In the genomic region with DNA sequence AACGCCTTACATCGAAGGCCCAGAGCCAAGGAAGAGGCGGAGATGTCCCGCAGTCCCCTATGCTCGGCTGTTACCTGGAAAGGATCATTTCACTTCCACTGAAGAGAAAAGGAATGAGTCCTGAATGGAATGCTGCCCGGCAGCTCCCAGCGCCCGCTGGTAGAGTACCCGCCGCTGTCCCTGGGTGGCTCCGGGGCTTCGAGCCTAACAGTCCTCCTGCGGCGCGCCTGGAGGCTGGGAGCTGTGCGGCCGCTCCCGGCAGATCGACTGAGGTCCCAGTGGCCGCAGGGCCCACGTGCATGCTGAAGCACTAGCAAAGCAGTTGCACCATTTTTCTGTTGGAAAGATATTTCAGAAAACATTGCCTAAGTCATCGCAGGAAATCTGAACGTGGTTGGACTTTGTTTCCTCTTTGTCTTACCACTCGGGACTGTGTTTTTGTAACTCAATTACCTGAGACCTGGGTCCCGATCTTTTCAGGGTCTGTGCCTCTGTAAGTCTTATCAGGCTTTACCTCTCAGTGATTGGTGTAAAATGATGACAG, we compare ENCODE assay signal across 8 cellular contexts. TPM values are rescaled to one million over a fixed set of nuclear protein-coding genes. Genes with fewer than 3 reads are reported as not detected.
DNase-seq lines count a peak whose midpoint lies in the region; ATAC-seq and TF ChIP-seq lines count a peak whose summit lies in the region.

No MANE protein-coding gene starts in this region.

- peak overlapping the region; percentile 7 for H3K4me3 Mint-ChIP-seq in activated CD4-positive, alpha-beta memory T cell treated with anti-CD3 and anti-CD28 coated beads for 36 hours
- peak overlapping the region; percentile 54 for H3K4me3 Mint-ChIP-seq in glutamatergic neuron (ENCODE audit: unreplicated experiment)

- intact Hi-C loops in activated CD4-positive, alpha-beta memory T cell treated with anti-CD3 and anti-CD28 coated beads for 36 hours (cut with micrococcal nuclease) = loop anchor here (5.0 to 10.0 kb wide), 3 partner anchors 532 to 774 kb away; a partner anchor contains a TSS

- TF ChIP-seq CTCF in glutamatergic neuron (IDR thresholded peaks at IDR 0.05; ENCODE audit: partially characterized antibody, unreplicated experiment) = no peak

- POLR2A ChIA-PET in activated CD4-positive, alpha-beta memory T cell treated with anti-CD3 and anti-CD28 coated beads for 36 hours (lab: Charles Lee) = no interaction called here

- H3K4me3 ChIP-seq in HUES64 (ENCODE audit: low read length) = peak overlapping the region; percentile 85

- H3K9me3 ChIP-seq in HUES64 (ENCODE audit: insufficient read depth, low read depth, low read length) = no peaks in the 10 kb centered on the region

- H3K36me3 Mint-ChIP-seq in activated CD4-positive, alpha-beta memory T cell treated with anti-CD3 and anti-CD28 coated beads for 36 hours = peaks cover 4% of the 10 kb centered on the region
- no peaks in the 10 kb centered on the region for H3K36me3 Mint-ChIP-seq in glutamatergic neuron (ENCODE audit: unreplicated experiment)

- H3K9me3 Mint-ChIP-seq in activated CD4-positive, alpha-beta memory T cell treated with anti-CD3 and anti-CD28 coated beads for 36 hours = no peaks in the 10 kb centered on the region
- peaks cover 14% of the 10 kb centered on the region for H3K9me3 Mint-ChIP-seq in glutamatergic neuron (ENCODE audit: unreplicated experiment)

- H3K27me3 Mint-ChIP-seq in activated CD4-positive, alpha-beta memory T cell treated with anti-CD3 and anti-CD28 coated beads for 36 hours = peaks cover 30% of the 10 kb centered on the region
- peaks cover 15% of the 10 kb centered on the region for H3K27me3 Mint-ChIP-seq in glutamatergic neuron (ENCODE audit: unreplicated experiment)

- DNase-seq in C1 segment of cervical spinal cord (lab: John Stamatoyannopoulos, UW) (peak in 9 of 14 donors; percentile 26 to 67 (median 37)), glutamatergic neuron (peak; percentile 73), nucleus accumbens (lab: John Stamatoyannopoulos, UW) (peak in 44 of 56 donors; percentile 14 to 67 (median 36))
- DNase-seq in activated CD4-positive, alpha-beta memory T cell treated with anti-CD3 and anti-CD28 coated beads for 36 hours = no peak

- no peak overlapping the region for H3K27ac Mint-ChIP-seq in activated CD4-positive, alpha-beta memory T cell treated with anti-CD3 and anti-CD28 coated beads for 36 hours
- H3K27ac Mint-ChIP-seq in glutamatergic neuron (ENCODE audit: unreplicated experiment) = no peak overlapping the region

- WGBS in HUES64 = 9% methylated on average over 25 of the region's 25 CpGs

- H3K27me3 ChIP-seq in HUES64 (ENCODE audit: insufficient read depth, low read length) = peaks cover 63% of the 10 kb centered on the region

- no peaks in the 10 kb centered on the region for H3K36me3 ChIP-seq in HUES64 (ENCODE audit: insufficient read depth, low read length)

- ATAC-seq in HG03442 (IDR thresholded peaks at IDR 0.05; ENCODE audit: unreplicated experiment) (no peak), GM21447 (IDR thresholded peaks at IDR 0.05; ENCODE audit: unreplicated experiment) (no peak)
- no peak for ATAC-seq in activated CD4-positive, CD25-positive, alpha-beta regulatory T cell treated with anti-CD3 and anti-CD28 coated beads, Interleukin-2, amount 50 U/mL, for 24 hours

- CTCF ChIA-PET in activated CD4-positive, alpha-beta memory T cell treated with anti-CD3 and anti-CD28 coated beads for 36 hours (lab: Charles Lee) = interaction anchor here (4.6 to 5.1 kb wide), 2 partner anchors 14 to 381 kb away, joined by 30 to 104 read pairs; a partner anchor contains a TSS

- H3K4me1 ChIP-seq in HUES64 (ENCODE audit: insufficient read depth, low read length) = peaks cover 27% of the 10 kb centered on the region

- 0 out of 2 replicates have a peak overlapping the region, but pooled peaks have one; percentile 10 for H3K9ac ChIP-seq in HUES64 (ENCODE audit: low read depth, low read length)

- no peak overlapping the region for H3K27ac ChIP-seq in HUES64 (ENCODE audit: low read depth, low read length)

- H3K4me1 Mint-ChIP-seq in activated CD4-positive, alpha-beta memory T cell treated with anti-CD3 and anti-CD28 coated beads for 36 hours (ENCODE audit: low read depth) = peaks cover 49% of the 10 kb centered on the region
- peaks cover 26% of the 10 kb centered on the region for H3K4me1 Mint-ChIP-seq in glutamatergic neuron (ENCODE audit: low read depth, unreplicated experiment)

RNA-seq across cellular contexts. Expression of a gene that starts 1.0 kb away (rescaled TPM):
- polyA plus RNA-seq in HUES64 (2013, experiment 1 of 2) = under 0.01 TPM
- under 0.01 TPM for polyA plus RNA-seq in HUES64 (2013, experiment 2 of 2)
- total RNA-seq in activated CD4-positive, alpha-beta memory T cell treated with anti-CD3 and anti-CD28 coated beads for 36 hours = not detected
- total RNA-seq in glutamatergic neuron (ENCODE audit: unreplicated experiment) = not detected

RNA-seq across cellular contexts. Expression of a gene that starts 13.6 kb away (rescaled TPM):
- 0.05 TPM for polyA plus RNA-seq in HUES64 (2013, experiment 1 of 2)
- polyA plus RNA-seq in HUES64 (2013, experiment 2 of 2) = not detected
- total RNA-seq in activated CD4-positive, alpha-beta memory T cell treated with anti-CD3 and anti-CD28 coated beads for 36 hours = under 1 TPM; 0.12 TPM
- 4.0 TPM for total RNA-seq in glutamatergic neuron (ENCODE audit: unreplicated experiment)
